21 cellular contexts compared by ENCODE assay signal in genomic region chr9:84711398-84711777, GRCh38. TPM values are rescaled to one million over a fixed set of nuclear protein-coding genes. Genes with fewer than 3 reads are reported as not detected.
DNase-seq lines count a peak whose midpoint lies in the region; ATAC-seq, FAIRE-seq and TF ChIP-seq lines count a peak whose summit lies in the region.
"Had no signal": no experiment of that assay in that cellular context is flagged by ENCODE, and none has a peak within 500 bp of the region (broad histone marks: within the 10 kb centered on the region; RNA-seq: fewer than 3 reads in every experiment).

No MANE protein-coding gene starts in this region.

- CTCF ChIA-PET in activated CD4-positive, alpha-beta T cell treated with anti-CD3 and anti-CD28 coated beads for 36 hours (lab: Charles Lee), result interaction anchor here (0.6 to 0.8 kb wide), 2 partner anchors 17 to 571 kb away, joined by 3 read pairs; no protein-coding TSS in a partner anchor

- intact Hi-C loops in activated CD4-positive, alpha-beta T cell treated with anti-CD3 and anti-CD28 coated beads for 36 hours (cut with DNase I, micrococcal nuclease), result no loop called here
- intact Hi-C loops in ovary (cut with DNase I), result no loop called here

- H3K27me3 ChIP-seq in astrocyte (ENCODE audit: insufficient read depth, low read length) (no peaks in the 10 kb centered on the region), keratinocyte (ENCODE audit: control insufficient read depth, extremely low read depth, insufficient read depth, low read length) (no peaks in the 10 kb centered on the region), ovary (no peaks in the 10 kb centered on the region)
- H3K27me3 ChIP-seq: Peyer's patch had no signal

- FAIRE-seq in astrocyte (lab: Jason Lieb, UNC) (no peak), keratinocyte (lab: Jason Lieb, UNC) (peak; percentile 61)
- FAIRE-seq: G401.6 had no signal

- H3K9me3 ChIP-seq in astrocyte (ENCODE audit: insufficient read depth, low read depth, low read length) (no peaks in the 10 kb centered on the region), keratinocyte (ENCODE audit: control insufficient read depth, low read depth, low read length) (no peaks in the 10 kb centered on the region), ovary (no peaks in the 10 kb centered on the region)
- H3K9me3 ChIP-seq: Peyer's patch, SK-N-SH had no signal

- peak; percentile 17 for DNase-seq in NCI-H69 (lab: John Stamatoyannopoulos, UW)
- peak; percentile 34 for DNase-seq in astrocyte (ENCODE audit: low read depth)
- no peak for DNase-seq in keratinocyte (ENCODE audit: low read depth, low spot score)
- no peak for DNase-seq in nephron progenitor cell
- DNase-seq in activated CD4-positive, alpha-beta T cell treated with anti-CD3 and anti-CD28 coated beads for 36 hours, result no peak
- no peak for DNase-seq in ovary
- DNase-seq: activated CD4-positive, alpha-beta T cell treated with anti-CD3 and anti-CD28 coated beads, Interleukin-2, amount 10 ng/mL, durations not matched to agents 24 days and 14 days; activated naive CD4-positive, alpha-beta T cell treated with anti-CD3 and anti-CD28 coated beads for 36 hours; amniotic stem cell; CD4-positive, alpha-beta T cell; GOT3; KBM-7; kidney glomerular epithelial cell; NCI-H510A; Peyer's patch had no signal

- WGBS in ovary, 3 donors, result 84 to 91% (median 87%) methylated on average over 7 of the region's 7 CpGs

- H3K4me2 ChIP-seq in astrocyte (ENCODE audit: low read length) (peak overlapping the region; percentile 62), keratinocyte (ENCODE audit: control insufficient read depth, extremely low read depth, insufficient read depth, low read depth, low read length) (no peak overlapping the region)
- H3K4me2 ChIP-seq: SK-N-SH had no signal

- H3K4me3 Mint-ChIP-seq in astrocyte (ENCODE audit: unreplicated experiment), result no peak overlapping the region
- no peak overlapping the region for H3K4me3 Mint-ChIP-seq in nephron progenitor cell
- H3K4me3 Mint-ChIP-seq in activated CD4-positive, alpha-beta T cell treated with anti-CD3 and anti-CD28 coated beads for 36 hours, result no peak overlapping the region
- H3K4me3 Mint-ChIP-seq: activated CD4-positive, alpha-beta T cell treated with anti-CD3 and anti-CD28 coated beads, Interleukin-2, amount 10 ng/mL, durations not matched to agents 24 days and 14 days; activated naive CD4-positive, alpha-beta T cell treated with anti-CD3 and anti-CD28 coated beads for 36 hours; CD4-positive, alpha-beta T cell; memory B cell had no signal

- no peak for TF ChIP-seq EP300 in ovary (IDR thresholded peaks at IDR 0.05)

- H3K4me1 Mint-ChIP-seq in astrocyte (ENCODE audit: low read depth, unreplicated experiment), result peaks cover 41% of the 10 kb centered on the region
- no peaks in the 10 kb centered on the region for H3K4me1 Mint-ChIP-seq in nephron progenitor cell
- peaks cover 9% of the 10 kb centered on the region for H3K4me1 Mint-ChIP-seq in activated CD4-positive, alpha-beta T cell treated with anti-CD3 and anti-CD28 coated beads for 36 hours

- H4K20me1 ChIP-seq in astrocyte (ENCODE audit: insufficient read depth, low read length) (no peaks in the 10 kb centered on the region), keratinocyte (ENCODE audit: control insufficient read depth, extremely low read depth, insufficient read depth, low read length) (no peaks in the 10 kb centered on the region)

- no peak overlapping the region for H3K27ac Mint-ChIP-seq in astrocyte (ENCODE audit: unreplicated experiment)
- H3K27ac Mint-ChIP-seq in nephron progenitor cell, result no peak overlapping the region
- H3K27ac Mint-ChIP-seq in activated CD4-positive, alpha-beta T cell treated with anti-CD3 and anti-CD28 coated beads for 36 hours, result no peak overlapping the region
- H3K27ac Mint-ChIP-seq: activated CD4-positive, alpha-beta T cell treated with anti-CD3 and anti-CD28 coated beads, Interleukin-2, amount 10 ng/mL, durations not matched to agents 24 days and 14 days; activated naive CD4-positive, alpha-beta T cell treated with anti-CD3 and anti-CD28 coated beads for 36 hours; CD4-positive, alpha-beta T cell; memory B cell had no signal

- H3K4me3 ChIP-seq in astrocyte (ENCODE audit: insufficient read depth, low read depth, low read length) (no peak overlapping the region), keratinocyte (ENCODE audit: control insufficient read depth in 2 of 3, extremely low read depth in 1 of 3, insufficient read depth in 2 of 3, low read depth in 1 of 3, low read length in 3 of 3) (no peak overlapping the region), ovary (no peak overlapping the region)
- H3K4me3 ChIP-seq: Peyer's patch, skin epidermis had no signal

- no peaks in the 10 kb centered on the region for H3K9me3 Mint-ChIP-seq in astrocyte (ENCODE audit: unreplicated experiment)
- no peaks in the 10 kb centered on the region for H3K9me3 Mint-ChIP-seq in nephron progenitor cell
- no peaks in the 10 kb centered on the region for H3K9me3 Mint-ChIP-seq in activated CD4-positive, alpha-beta T cell treated with anti-CD3 and anti-CD28 coated beads for 36 hours (ENCODE audit: low read depth)
- H3K9me3 Mint-ChIP-seq: activated CD4-positive, alpha-beta T cell treated with anti-CD3 and anti-CD28 coated beads, Interleukin-2, amount 10 ng/mL, durations not matched to agents 24 days and 14 days; activated naive CD4-positive, alpha-beta T cell treated with anti-CD3 and anti-CD28 coated beads for 36 hours; CD4-positive, alpha-beta T cell; memory B cell had no signal

- no peaks in the 10 kb centered on the region for H3K36me3 Mint-ChIP-seq in astrocyte (ENCODE audit: low read depth, unreplicated experiment)
- peaks cover 25% of the 10 kb centered on the region for H3K36me3 Mint-ChIP-seq in nephron progenitor cell (ENCODE audit: low read depth)
- no peaks in the 10 kb centered on the region for H3K36me3 Mint-ChIP-seq in activated CD4-positive, alpha-beta T cell treated with anti-CD3 and anti-CD28 coated beads for 36 hours (ENCODE audit: low read depth)
- H3K36me3 Mint-ChIP-seq: memory B cell had no signal

- H3K79me2 ChIP-seq in astrocyte (ENCODE audit: insufficient read depth, low read length) (no peaks in the 10 kb centered on the region), keratinocyte (ENCODE audit: control insufficient read depth, insufficient read depth, low read length) (no peaks in the 10 kb centered on the region)

- no peaks in the 10 kb centered on the region for H3K9me1 ChIP-seq in keratinocyte (ENCODE audit: control insufficient read depth, extremely low read depth, insufficient read depth, low read length)

- H3K27ac ChIP-seq in astrocyte (ENCODE audit: low read depth, low read length) (no peak overlapping the region), keratinocyte (ENCODE audit: control insufficient read depth, insufficient read depth, low read length) (no peak overlapping the region), ovary (no peak overlapping the region)
- H3K27ac ChIP-seq: Peyer's patch had no signal

- H3K9ac ChIP-seq in astrocyte (ENCODE audit: low read length), result no peak overlapping the region
- no peak overlapping the region for H3K9ac ChIP-seq in keratinocyte (ENCODE audit: control insufficient read depth, extremely low read depth, insufficient read depth, low read length)
- H3K9ac ChIP-seq: SK-N-SH had no signal

- no peak for TF ChIP-seq POLR2A in ovary (IDR thresholded peaks at IDR 0.05)

- dilution Hi-C loops in keratinocyte (cut with MboI; ENCODE audit: extremely low pct_ligation_motif_present, low sequenced_read_pairs), result no loop called here

- no peak for ATAC-seq in HG03342 (IDR thresholded peaks at IDR 0.05; ENCODE audit: unreplicated experiment)
- no peak for ATAC-seq in activated CD4-positive, alpha-beta T cell treated with anti-CD3 and anti-CD28 coated beads for 36 hours

- H2AFZ ChIP-seq in astrocyte (ENCODE audit: low read depth, low read length), result no peak overlapping the region
- H2AFZ ChIP-seq in keratinocyte (ENCODE audit: control insufficient read depth, low read length), result no peak overlapping the region

- H3K4me1 ChIP-seq in astrocyte (ENCODE audit: insufficient read depth, low read length), result peaks cover 22% of the 10 kb centered on the region
- H3K4me1 ChIP-seq in keratinocyte (ENCODE audit: control insufficient read depth, extremely low read depth, insufficient read depth, low read length), result peaks cover 14% of the 10 kb centered on the region
- peaks cover 4% of the 10 kb centered on the region for H3K4me1 ChIP-seq in ovary (ENCODE audit: insufficient read depth)
- H3K4me1 ChIP-seq: Peyer's patch had no signal

- H3K27me3 Mint-ChIP-seq in astrocyte (ENCODE audit: low read depth, unreplicated experiment) (no peaks in the 10 kb centered on the region), nephron progenitor cell (ENCODE audit: low read depth, poor library complexity) (peaks cover 4% of the 10 kb centered on the region)
- peaks cover 9% of the 10 kb centered on the region for H3K27me3 Mint-ChIP-seq in activated CD4-positive, alpha-beta T cell treated with anti-CD3 and anti-CD28 coated beads for 36 hours
- H3K27me3 Mint-ChIP-seq: memory B cell had no signal

- H3K36me3 ChIP-seq in astrocyte (ENCODE audit: insufficient read depth, low read length), result no peaks in the 10 kb centered on the region
- no peaks in the 10 kb centered on the region for H3K36me3 ChIP-seq in keratinocyte (ENCODE audit: control insufficient read depth in 2 of 2, extremely low read depth in 1 of 2, insufficient read depth in 2 of 2, low read length in 2 of 2)
- no peaks in the 10 kb centered on the region for H3K36me3 ChIP-seq in ovary
- H3K36me3 ChIP-seq: Peyer's patch had no signal

- no peak for TF ChIP-seq CTCF in astrocyte (IDR thresholded peaks at IDR 0.05; ENCODE audit: insufficient read depth, low read depth, low read length)
- no peak for TF ChIP-seq CTCF in keratinocyte (optimal IDR thresholded peaks at IDR 0.05 in 1 of 3, IDR thresholded peaks at IDR 0.05 in 1 of 3, conservative IDR thresholded peaks at IDR 0.05 in 1 of 3; ENCODE audit: extremely low read depth in 1 of 3, insufficient read depth in 2 of 3, low read length in 3 of 3)
- no peak for TF ChIP-seq CTCF in nephron progenitor cell (IDR thresholded peaks at IDR 0.05)
- no peak for TF ChIP-seq CTCF in ovary (IDR thresholded peaks at IDR 0.05)

- POLR2A ChIA-PET in activated CD4-positive, alpha-beta T cell treated with anti-CD3 and anti-CD28 coated beads for 36 hours (lab: Charles Lee), result no interaction called here

RNA-seq across cellular contexts. Expression of gene NTRK2, which starts 41.9 kb away (rescaled TPM):
- total RNA-seq in astrocyte, result 4.6 and 4.8 TPM in 2 replicates
- 0.03 to 0.10 TPM (median 0.08 TPM) in 3 replicates for polyA plus RNA-seq in keratinocyte
- 0.07 TPM for polyA plus RNA-seq in keratinocyte (2011; ENCODE audit: low read depth)
- polyA plus RNA-seq in keratinocyte (2011; cell fraction: cytosol; rRNA removed), result 0.05 and 0.06 TPM in 2 replicates
- polyA plus RNA-seq in keratinocyte (2011; cell fraction: nucleus; rRNA removed), result 0.11 and 0.15 TPM in 2 replicates
- 0.03 and 0.04 TPM in 2 replicates for polyA plus RNA-seq in keratinocyte (2012; ENCODE audit: low replicate concordance)
- 0.13 TPM in 2 of 3 replicates, not detected in the other for polyA minus RNA-seq in keratinocyte
- not detected for polyA minus RNA-seq in keratinocyte (2011; cell fraction: cytosol; rRNA and poly(A)+ RNA removed)
- polyA minus RNA-seq in keratinocyte (2011; cell fraction: nucleus; rRNA and poly(A)+ RNA removed), result 0.11 and 0.39 TPM in 2 replicates
- total RNA-seq in activated CD4-positive, alpha-beta T cell treated with anti-CD3 and anti-CD28 coated beads for 36 hours, result 1 to 10 TPM; 1.8 TPM
- 10 to 100 TPM in 4 of 7 donors, 1 to 10 TPM in 3; 6.4 to 20.4 (median 10.2) TPM for total RNA-seq in ovary
- 10 to 100 TPM; 12.0 to 31.1 TPM for polyA plus RNA-seq in ovary
- total RNA-seq: HT1080 had no signal

Comparison
In these comparisons a context has a peak if more than half of its experiments do, and no peak if none do; other contexts are left out.
1. DNase-seq: peak in NCI-H69 (single experiment) and astrocyte (single experiment); none in keratinocyte (single experiment), nephron progenitor cell (single experiment), activated CD4-positive, alpha-beta T cell treated with anti-CD3 and anti-CD28 coated beads for 36 hours (single experiment) and ovary (0 of 5).